ENCODE assay signal across 20 cellular contexts in genomic region chr2:237892478-237892877, GRCh38. TPM values are rescaled to one million over a fixed set of nuclear protein-coding genes. Genes with fewer than 3 reads are reported as not detected.
DNase-seq lines count a peak whose midpoint lies in the region; ATAC-seq and TF ChIP-seq lines count a peak whose summit lies in the region.
"Had no signal": no experiment of that assay in that cellular context is flagged by ENCODE, and none has a peak within 500 bp of the region (broad histone marks: within the 10 kb centered on the region; RNA-seq: fewer than 3 reads in every experiment).

No MANE protein-coding gene starts in this region.

- H3K27ac ChIP-seq in gastroesophageal sphincter (peak overlapping the region; percentile 24 to 98 (median 69)), adrenal gland (no peak overlapping the region)
- H3K27ac ChIP-seq: brain microvascular endothelial cell, skin epidermis had no signal

- no peak for ATAC-seq in gastroesophageal sphincter

- no peaks in the 10 kb centered on the region for H3K9me3 Mint-ChIP-seq in activated naive CD4-positive, alpha-beta T cell treated with anti-CD3 and anti-CD28 coated beads, Interleukin-2, amount 50 U/mL, for 24 hours
- no peaks in the 10 kb centered on the region for H3K9me3 Mint-ChIP-seq in T-helper 2 cell treated with Interferon-gamma antibody and Interleukin-4, amounts not matched to agents 5 μg/mL and 100 μg/mL, for 36 hours
- H3K9me3 Mint-ChIP-seq: IgD-negative memory B cell had no signal

- TF ChIP-seq CTCF in gastroesophageal sphincter (IDR thresholded peaks at IDR 0.05) (no peak), adrenal gland (IDR thresholded peaks at IDR 0.05) (no peak)

- 66 to 90% methylated on average over 2 of the region's 2 CpGs for WGBS in gastroesophageal sphincter (ENCODE audit: low coverage in 1 of 2), 2 donors
- WGBS in adrenal gland, 4 donors: 75 to 89% (median 84%) methylated on average over 2 of the region's 2 CpGs

- H3K27me3 ChIP-seq in gastroesophageal sphincter (no peaks in the 10 kb centered on the region), adrenal gland (no peaks in the 10 kb centered on the region)
- H3K27me3 ChIP-seq: brain microvascular endothelial cell had no signal

- no peaks in the 10 kb centered on the region for H3K27me3 Mint-ChIP-seq in activated naive CD4-positive, alpha-beta T cell treated with anti-CD3 and anti-CD28 coated beads, Interleukin-2, amount 50 U/mL, for 24 hours
- no peaks in the 10 kb centered on the region for H3K27me3 Mint-ChIP-seq in T-helper 2 cell treated with Interferon-gamma antibody and Interleukin-4, amounts not matched to agents 5 μg/mL and 100 μg/mL, for 36 hours (ENCODE audit: low read depth)
- H3K27me3 Mint-ChIP-seq: IgD-negative memory B cell had no signal

- H3K4me1 ChIP-seq in gastroesophageal sphincter (peaks cover 5 to 86% (median 19%) of the 10 kb centered on the region in 3 donors), adrenal gland (replicated peaks in 1 of 2) (peaks cover 7 to 10% of the 10 kb centered on the region in 2 donors)

- no peak for TF ChIP-seq EP300 in gastroesophageal sphincter (IDR thresholded peaks at IDR 0.05)

- peaks cover 24% of the 10 kb centered on the region for H3K4me1 Mint-ChIP-seq in activated naive CD4-positive, alpha-beta T cell treated with anti-CD3 and anti-CD28 coated beads, Interleukin-2, amount 50 U/mL, for 24 hours
- peaks cover 26% of the 10 kb centered on the region for H3K4me1 Mint-ChIP-seq in T-helper 2 cell treated with Interferon-gamma antibody and Interleukin-4, amounts not matched to agents 5 μg/mL and 100 μg/mL, for 36 hours (ENCODE audit: low read depth)

- H3K27ac Mint-ChIP-seq in activated naive CD4-positive, alpha-beta T cell treated with anti-CD3 and anti-CD28 coated beads, Interleukin-2, amount 50 U/mL, for 24 hours: peak overlapping the region; percentile 12
- peak overlapping the region; percentile 24 for H3K27ac Mint-ChIP-seq in T-helper 2 cell treated with Interferon-gamma antibody and Interleukin-4, amounts not matched to agents 5 μg/mL and 100 μg/mL, for 36 hours

- in situ Hi-C loops in G401 (cut with HindIII; ENCODE audit: low sequenced_read_pairs): no loop called here

- H3K4me3 ChIP-seq in gastroesophageal sphincter (no peak overlapping the region), adrenal gland (no peak overlapping the region)
- H3K4me3 ChIP-seq: skin epidermis had no signal

- intact Hi-C loops in adrenal gland (cut with DNase I): no loop called here

- no peak for DNase-seq in activated naive CD4-positive, alpha-beta T cell (lab: John Stamatoyannopoulos, UW)
- DNase-seq in T-helper 2 cell treated with Interferon-gamma antibody and Interleukin-4, amounts not matched to agents 5 μg/mL and 100 μg/mL, for 36 hours (ENCODE audit: low spot score): no peak
- DNase-seq in NCI-H524 treated with DMSO at 0.1 percent for 48 hours (lab: John Stamatoyannopoulos, UW) (no peak), adrenal gland (no peak), G401 (ENCODE audit: low spot score) (no peak), NCI-H128 (lab: John Stamatoyannopoulos, UW; ENCODE audit: unreplicated experiment) (no peak)
- DNase-seq: activated CD4-positive, alpha-beta T cell treated with anti-CD3 and anti-CD28 coated beads, Interleukin-2, amount 50 U/mL, for 4 hours; brain microvascular endothelial cell; DMS 273 treated with DMSO at 0.1 percent for 48 hours; effector CD4-positive, alpha-beta T cell; mesenchymal stem cell; NCI-H1930; NCI-H774; occipital lobe; stimulated activated naive CD4-positive, alpha-beta T cell treated with Interleukin-2 at 50 U/mL for 16 hours; T1000 had no signal

- H3K4me3 Mint-ChIP-seq in activated naive CD4-positive, alpha-beta T cell treated with anti-CD3 and anti-CD28 coated beads, Interleukin-2, amount 50 U/mL, for 24 hours: no peak overlapping the region
- H3K4me3 Mint-ChIP-seq in T-helper 2 cell treated with Interferon-gamma antibody and Interleukin-4, amounts not matched to agents 5 μg/mL and 100 μg/mL, for 36 hours: peak overlapping the region; percentile 12

- H3K9me3 ChIP-seq in gastroesophageal sphincter: no peaks in the 10 kb centered on the region
- H3K9me3 ChIP-seq in adrenal gland (replicated peaks in 1 of 3): no peaks in the 10 kb centered on the region

- H3K36me3 ChIP-seq in gastroesophageal sphincter (no peaks in the 10 kb centered on the region), adrenal gland (replicated peaks in 1 of 2) (no peaks in the 10 kb centered on the region)
- H3K36me3 ChIP-seq: brain microvascular endothelial cell had no signal

- TF ChIP-seq POLR2A in gastroesophageal sphincter (IDR thresholded peaks at IDR 0.05): no peak
- no peak for TF ChIP-seq POLR2A in adrenal gland (IDR thresholded peaks at IDR 0.05)

- H3K36me3 Mint-ChIP-seq in activated naive CD4-positive, alpha-beta T cell treated with anti-CD3 and anti-CD28 coated beads, Interleukin-2, amount 50 U/mL, for 24 hours: no peaks in the 10 kb centered on the region
- no peaks in the 10 kb centered on the region for H3K36me3 Mint-ChIP-seq in T-helper 2 cell treated with Interferon-gamma antibody and Interleukin-4, amounts not matched to agents 5 μg/mL and 100 μg/mL, for 36 hours (ENCODE audit: low read depth)

RNA-seq across cellular contexts. Expression of gene RAMP1, which starts 33.1 kb away (rescaled TPM):
- 100 to 1,000 TPM; 213 to 355 (median 286) TPM for total RNA-seq in gastroesophageal sphincter
- 10 to 100 TPM in 3 of 8 donors, 1 to 10 TPM in 5; 2.4 to 49.1 (median 8.3) TPM for total RNA-seq in adrenal gland
- polyA plus RNA-seq in adrenal gland: 10 to 100 TPM in 2 of 3 donors, 1 to 10 TPM in 1; 7.6 to 72.6 (median 40.4) TPM
- total RNA-seq in G401 (2014; rRNA removed; shearing (Covaris generic)): not detected in 2 replicates
- polyA plus RNA-seq: IgD-negative memory B cell had no signal

Comparison
In these comparisons a context has a peak if more than half of its experiments do, and no peak if none do; other contexts are left out.
1. H3K27ac ChIP-seq: peak in gastroesophageal sphincter (4 of 4); none in adrenal gland (0 of 5).
2. RNA of gene RAMP1, which starts 33.1 kb away (total RNA-seq): 213 to 355 TPM in gastroesophageal sphincter; 2.4 to 49.1 TPM in adrenal gland and not detected in G401; every median in the first group is over 4 times any median in the second.